8 cellular contexts compared by ENCODE assay signal in the genomic region with DNA sequence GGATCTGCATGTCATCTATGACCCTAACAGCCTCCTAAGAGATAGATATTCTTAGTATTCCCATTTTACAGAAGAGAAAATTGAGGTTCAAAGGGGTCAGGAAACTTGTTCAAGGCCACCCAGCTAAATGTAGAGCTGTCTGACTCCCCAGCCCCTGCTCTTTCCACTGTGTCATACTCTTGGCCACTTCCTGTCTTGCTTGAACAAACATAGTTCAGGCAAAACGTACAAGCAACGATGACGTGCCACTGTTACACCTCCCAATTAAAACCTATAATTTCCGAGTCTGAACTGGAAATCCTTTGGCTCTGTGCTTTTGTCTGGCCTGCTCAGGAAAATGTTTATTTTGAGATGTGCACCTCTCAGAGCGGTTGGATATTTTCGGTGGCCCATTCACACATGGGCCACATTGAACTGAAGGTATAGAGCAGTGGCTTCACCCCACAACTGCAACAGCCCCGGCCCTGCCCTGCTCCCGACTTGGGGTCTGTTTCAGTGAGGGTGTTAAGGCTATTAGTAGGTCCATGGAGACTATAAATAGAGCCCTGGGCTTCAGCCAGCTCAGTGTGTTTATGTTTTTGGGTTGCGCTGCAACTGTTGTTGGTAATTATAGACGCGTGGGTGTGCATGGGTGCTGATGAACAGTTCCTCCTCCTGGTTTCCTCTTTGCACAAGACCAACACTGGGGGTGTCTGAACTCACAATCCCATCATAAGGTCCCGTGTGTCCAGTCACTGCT.
A peak's percentile ranks its signal among the peaks of the same experiment; 100 is the strongest.
DNase-seq lines count a peak whose midpoint lies in the region; ATAC-seq and TF ChIP-seq lines count a peak whose summit lies in the region.

No MANE protein-coding gene starts in this region.

- H3K27ac Mint-ChIP-seq in T-helper 17 cell, result peak overlapping the region; percentile 43
- peak overlapping the region; percentile 89 for H3K27ac Mint-ChIP-seq in stimulated activated memory B cell treated with anti-CD40 and anti-IgM and Interleukin-4, amounts not matched to agents 10 μg/mL and 1 μg/mL and 100 μg/mL, for 72 hours

- H3K27me3 Mint-ChIP-seq in T-helper 17 cell, result no peaks in the 10 kb centered on the region
- no peaks in the 10 kb centered on the region for H3K27me3 Mint-ChIP-seq in stimulated activated memory B cell treated with anti-CD40 and anti-IgM and Interleukin-4, amounts not matched to agents 10 μg/mL and 1 μg/mL and 100 μg/mL, for 72 hours

- DNase-seq in stimulated activated CD4-positive, alpha-beta T cell treated with anti-CD3 and anti-CD28 coated beads, Interleukin-15, amount 100 ng/mL, for 24 hours, result peak; percentile 56
- DNase-seq in stimulated activated CD4-positive, alpha-beta T cell treated with anti-CD3 and anti-CD28 coated beads, Interleukin-4, amount 100 ng/mL, for 1 hour, result no peak
- DNase-seq in T-helper 17 cell (no peak), epithelial cell of esophagus (ENCODE audit: low read depth) (peak; percentile 11), D341Med (ENCODE audit: low spot score) (no peak), DMS 273 (lab: John Stamatoyannopoulos, UW; ENCODE audit: unreplicated experiment) (no peak)

- H3K36me3 Mint-ChIP-seq in T-helper 17 cell (ENCODE audit: low read depth), result no peaks in the 10 kb centered on the region
- no peaks in the 10 kb centered on the region for H3K36me3 Mint-ChIP-seq in stimulated activated memory B cell treated with anti-CD40 and anti-IgM and Interleukin-4, amounts not matched to agents 10 μg/mL and 1 μg/mL and 100 μg/mL, for 72 hours

- no peaks in the 10 kb centered on the region for H3K9me3 ChIP-seq in T-helper 17 cell (ENCODE audit: control insufficient read depth, low read length, poor library complexity, severe bottlenecking)

- H3K4me3 Mint-ChIP-seq in T-helper 17 cell, result peak overlapping the region; percentile 43
- H3K4me3 Mint-ChIP-seq in stimulated activated memory B cell treated with anti-CD40 and anti-IgM and Interleukin-4, amounts not matched to agents 10 μg/mL and 1 μg/mL and 100 μg/mL, for 72 hours, result peak overlapping the region; percentile 67

- H3K9me3 Mint-ChIP-seq in stimulated activated memory B cell treated with anti-CD40 and anti-IgM and Interleukin-4, amounts not matched to agents 10 μg/mL and 1 μg/mL and 100 μg/mL, for 72 hours, result no peaks in the 10 kb centered on the region

- peaks cover 7% of the 10 kb centered on the region for H3K4me1 Mint-ChIP-seq in T-helper 17 cell
- peaks cover 39% of the 10 kb centered on the region for H3K4me1 Mint-ChIP-seq in stimulated activated memory B cell treated with anti-CD40 and anti-IgM and Interleukin-4, amounts not matched to agents 10 μg/mL and 1 μg/mL and 100 μg/mL, for 72 hours

- ATAC-seq in HG03108 (IDR thresholded peaks at IDR 0.05; ENCODE audit: unreplicated experiment) (peak; percentile 65), T-helper 17 cell (peak; percentile 86)
- ATAC-seq in stimulated activated memory B cell treated with anti-CD40 and anti-IgM and Interleukin-4, amounts not matched to agents 10 μg/mL and 1 μg/mL and 100 μg/mL, for 72 hours, result peak; percentile 90

- no peak for TF ChIP-seq CTCF in epithelial cell of esophagus (IDR thresholded peaks at IDR 0.05; ENCODE audit: insufficient read depth, low read depth, low read length, missing control alignments)

- H3K4me3 ChIP-seq in epithelial cell of esophagus (ENCODE audit: low read length), result no peak overlapping the region

Comparison
In these comparisons a context has a peak if more than half of its experiments do, and no peak if none do; other contexts are left out.
1. DNase-seq: peak in stimulated activated CD4-positive, alpha-beta T cell treated with anti-CD3 and anti-CD28 coated beads, Interleukin-15, amount 100 ng/mL, for 24 hours (single experiment) and epithelial cell of esophagus (single experiment); none in stimulated activated CD4-positive, alpha-beta T cell treated with anti-CD3 and anti-CD28 coated beads, Interleukin-4, amount 100 ng/mL, for 1 hour (single experiment), T-helper 17 cell (0 of 3), D341Med (single experiment) and DMS 273 (single experiment).
2. Peak in every context shown above with its lines, with median percentiles within 50 percentile points of each other: ATAC-seq.